In genomic region chr2:203873921-203874631, GRCh38 we compare ENCODE assay signal across 15 cellular contexts. TPM values are rescaled to one million over a fixed set of nuclear protein-coding genes. Genes with fewer than 3 reads are reported as not detected.
A peak's percentile ranks its signal among the peaks of the same experiment; 100 is the strongest.
DNase-seq lines count a peak whose midpoint lies in the region; ATAC-seq and TF ChIP-seq lines count a peak whose summit lies in the region.
"Had no signal": no experiment of that assay in that cellular context is flagged by ENCODE, and none has a peak within 500 bp of the region (broad histone marks: within the 10 kb centered on the region; RNA-seq: fewer than 3 reads in every experiment).

No MANE protein-coding gene starts in this region.

- no peak for DNase-seq in activated naive CD4-positive, alpha-beta T cell (lab: John Stamatoyannopoulos, UW)
- DNase-seq in PC-3 (peak; percentile 76), mammary epithelial cell (peak; percentile 50), NCI-H82 treated with DMSO at 0.1 percent for 48 hours (lab: John Stamatoyannopoulos, UW; ENCODE audit: unreplicated experiment) (no peak)
- DNase-seq in effector CD8-positive, alpha-beta T cell (lab: John Stamatoyannopoulos, UW): no peak
- DNase-seq: activated CD8-positive, alpha-beta memory T cell treated with anti-CD3 and anti-CD28 coated beads for 24 hours; BE2C; GF-D8; NCI-H1694 had no signal

- dilution Hi-C loops in mammary epithelial cell (cut with HindIII; ENCODE audit: low sequenced_read_pairs): no loop called here

- H2AFZ ChIP-seq in PC-3 (ENCODE audit: low read length): peak overlapping the region; percentile 34; the same call in 1 of the 2 replicates
- H2AFZ ChIP-seq in mammary epithelial cell (ENCODE audit: low read depth, low read length): peak overlapping the region; percentile 33

- H3K9me3 Mint-ChIP-seq in activated naive CD4-positive, alpha-beta T cell treated with anti-CD3 and anti-CD28 coated beads, Interleukin-2, amount 50 U/mL, for 24 hours: no peaks in the 10 kb centered on the region
- H3K9me3 Mint-ChIP-seq in stimulated activated memory B cell treated with anti-CD40 and anti-IgM and Interleukin-4, amounts not matched to agents 10 μg/mL and 1 μg/mL and 100 μg/mL, for 72 hours: peaks cover 3% of the 10 kb centered on the region

- H4K20me1 ChIP-seq in PC-3 (ENCODE audit: low read length) (no peaks in the 10 kb centered on the region), mammary epithelial cell (ENCODE audit: insufficient read depth, low read length) (no peaks in the 10 kb centered on the region)

- H3K9me2 ChIP-seq in PC-3 (replicated peaks; ENCODE audit: low read length): 0 out of 2 replicates have a peak, but pooled peaks cover 4% of the 10 kb centered on the region

- WGBS in mammary epithelial cell (ENCODE audit: low coverage, missing lambda C conversion rate): 23% methylated on average over 5 of the region's 5 CpGs

- H3K4me3 ChIP-seq in PC-3 (ENCODE audit: low read length): no peak overlapping the region
- no peak overlapping the region for H3K4me3 ChIP-seq in mammary epithelial cell (replicated peaks in 1 of 3; ENCODE audit: insufficient read depth in 1 of 3, low read depth in 2 of 3, low read length in 3 of 3)

- peaks cover 15% of the 10 kb centered on the region for H3K27me3 ChIP-seq in PC-3 (ENCODE audit: low read length)
- no peaks in the 10 kb centered on the region for H3K27me3 ChIP-seq in mammary epithelial cell (ENCODE audit: insufficient read depth, low read length)

- H3K27me3 Mint-ChIP-seq in activated naive CD4-positive, alpha-beta T cell treated with anti-CD3 and anti-CD28 coated beads, Interleukin-2, amount 50 U/mL, for 24 hours: no peaks in the 10 kb centered on the region
- H3K27me3 Mint-ChIP-seq in stimulated activated memory B cell treated with anti-CD40 and anti-IgM and Interleukin-4, amounts not matched to agents 10 μg/mL and 1 μg/mL and 100 μg/mL, for 72 hours: peaks cover 22% of the 10 kb centered on the region

- BruUV-seq in PC-3 (replicated peaks; lab: Mats Ljungman, UMichigan) (no TSS peak), mammary epithelial cell (replicated peaks; lab: Mats Ljungman, UMichigan) (no TSS peak)

- intact Hi-C loops in PC-3 (cut with micrococcal nuclease) (loop anchor here (1.0 kb wide), 1 partner anchor 35 kb away; no protein-coding TSS in a partner anchor), mammary epithelial cell (cut with micrococcal nuclease) (no loop called here)

- no peak for TF ChIP-seq CTCF in PC-3 (conservative IDR thresholded peaks at IDR 0.05; ENCODE audit: low read depth, low read length)
- TF ChIP-seq CTCF in mammary epithelial cell (conservative IDR thresholded peaks at IDR 0.05 in 1 of 2, IDR thresholded peaks at IDR 0.05 in 1 of 2; ENCODE audit: extremely low read depth in 1 of 2, insufficient read depth in 1 of 2, low read depth in 1 of 2, low read length in 2 of 2): no peak

- CTCF ChIA-PET in PC-3 (lab: Charles Lee): no interaction called here
- CTCF ChIA-PET in mammary epithelial cell (lab: Charles Lee; ENCODE audit: low non-redundant PET): no interaction called here

- H3K36me3 Mint-ChIP-seq in activated naive CD4-positive, alpha-beta T cell treated with anti-CD3 and anti-CD28 coated beads, Interleukin-2, amount 50 U/mL, for 24 hours: peaks cover 40% of the 10 kb centered on the region
- H3K36me3 Mint-ChIP-seq in stimulated activated memory B cell treated with anti-CD40 and anti-IgM and Interleukin-4, amounts not matched to agents 10 μg/mL and 1 μg/mL and 100 μg/mL, for 72 hours: no peaks in the 10 kb centered on the region

- H3K27ac ChIP-seq in PC-3 (ENCODE audit: low read length) (no peak overlapping the region), mammary epithelial cell (ENCODE audit: insufficient read depth, low read depth, low read length) (no peak overlapping the region)
- H3K27ac ChIP-seq: foreskin keratinocyte had no signal

- H3F3A ChIP-seq in PC-3 (ENCODE audit: low read length, unreplicated experiment): no peaks in the 10 kb centered on the region

- in situ Hi-C loops in mammary epithelial cell (cut with MboI; ENCODE audit: low sequenced_read_pairs in 2 of 2): no loop called here

- H3K27ac Mint-ChIP-seq in activated naive CD4-positive, alpha-beta T cell treated with anti-CD3 and anti-CD28 coated beads, Interleukin-2, amount 50 U/mL, for 24 hours: peak overlapping the region; percentile 36
- H3K27ac Mint-ChIP-seq in stimulated activated memory B cell treated with anti-CD40 and anti-IgM and Interleukin-4, amounts not matched to agents 10 μg/mL and 1 μg/mL and 100 μg/mL, for 72 hours: peak overlapping the region; percentile 46

- POLR2A ChIA-PET in PC-3 (lab: Charles Lee; ENCODE audit: unreplicated experiment): no interaction called here

- H3K4me1 ChIP-seq in PC-3 (ENCODE audit: insufficient read depth, low read length): peaks cover 9% of the 10 kb centered on the region
- H3K4me1 ChIP-seq in mammary epithelial cell (ENCODE audit: insufficient read depth, low read length): peaks cover 11% of the 10 kb centered on the region
- H3K4me1 ChIP-seq: BE2C, foreskin keratinocyte had no signal

- H3K9ac ChIP-seq in PC-3 (ENCODE audit: low read length) (no peak overlapping the region), mammary epithelial cell (ENCODE audit: insufficient read depth, low read length) (no peak overlapping the region)

- peak overlapping the region; percentile 20 for H3K4me3 Mint-ChIP-seq in activated naive CD4-positive, alpha-beta T cell treated with anti-CD3 and anti-CD28 coated beads, Interleukin-2, amount 50 U/mL, for 24 hours
- H3K4me3 Mint-ChIP-seq in stimulated activated memory B cell treated with anti-CD40 and anti-IgM and Interleukin-4, amounts not matched to agents 10 μg/mL and 1 μg/mL and 100 μg/mL, for 72 hours: no peak overlapping the region

- H3K9me3 ChIP-seq in PC-3 (ENCODE audit: low read length) (no peaks in the 10 kb centered on the region), mammary epithelial cell (replicated peaks; ENCODE audit: insufficient read depth, low read length) (no peaks in the 10 kb centered on the region)
- H3K9me3 ChIP-seq: BE2C had no signal

- ATAC-seq in PC-3: peak; percentile 77
- ATAC-seq in stimulated activated memory B cell treated with anti-CD40 and anti-IgM and Interleukin-4, amounts not matched to agents 10 μg/mL and 1 μg/mL and 100 μg/mL, for 72 hours: no peak
- ATAC-seq in HG02610 (IDR thresholded peaks at IDR 0.05; ENCODE audit: unreplicated experiment): no peak
- ATAC-seq: foreskin keratinocyte, sciatic nerve had no signal

- H3K36me3 ChIP-seq in PC-3 (ENCODE audit: low read depth, low read length) (no peaks in the 10 kb centered on the region), mammary epithelial cell (ENCODE audit: insufficient read depth, low read length) (no peaks in the 10 kb centered on the region)
- H3K36me3 ChIP-seq: BE2C had no signal

- H3K4me1 Mint-ChIP-seq in activated naive CD4-positive, alpha-beta T cell treated with anti-CD3 and anti-CD28 coated beads, Interleukin-2, amount 50 U/mL, for 24 hours: peaks cover 70% of the 10 kb centered on the region
- H3K4me1 Mint-ChIP-seq in stimulated activated memory B cell treated with anti-CD40 and anti-IgM and Interleukin-4, amounts not matched to agents 10 μg/mL and 1 μg/mL and 100 μg/mL, for 72 hours: peaks cover 33% of the 10 kb centered on the region

- H3K79me2 ChIP-seq in PC-3 (ENCODE audit: low read length): no peaks in the 10 kb centered on the region
- no peaks in the 10 kb centered on the region for H3K79me2 ChIP-seq in mammary epithelial cell (ENCODE audit: insufficient read depth, low read length)

- H3K4me2 ChIP-seq in PC-3 (ENCODE audit: low read length): peak overlapping the region; percentile 6; the same call in 1 of the 2 replicates
- peak overlapping the region; percentile 38 for H3K4me2 ChIP-seq in mammary epithelial cell (ENCODE audit: insufficient read depth, low read depth, low read length)

RNA-seq across cellular contexts. Expression of gene CTLA4, which starts 6.5 kb away (rescaled TPM):
- not detected in 2 replicates for total RNA-seq in PC-3 (2014; rRNA removed)
- not detected for total RNA-seq in mammary epithelial cell
- polyA plus RNA-seq in mammary epithelial cell: not detected
- not detected for polyA minus RNA-seq in mammary epithelial cell
- total RNA-seq: foreskin keratinocyte had no signal
- polyA plus RNA-seq: foreskin keratinocyte, keratinocyte had no signal

Comparison
In these comparisons a context has a peak if more than half of its experiments do, and no peak if none do; other contexts are left out.
1. DNase-seq: peak in PC-3 (single experiment) and mammary epithelial cell (single experiment); none in activated naive CD4-positive, alpha-beta T cell (0 of 4), NCI-H82 treated with DMSO at 0.1 percent for 48 hours (single experiment) and effector CD8-positive, alpha-beta T cell (single experiment).